In the genomic region with DNA sequence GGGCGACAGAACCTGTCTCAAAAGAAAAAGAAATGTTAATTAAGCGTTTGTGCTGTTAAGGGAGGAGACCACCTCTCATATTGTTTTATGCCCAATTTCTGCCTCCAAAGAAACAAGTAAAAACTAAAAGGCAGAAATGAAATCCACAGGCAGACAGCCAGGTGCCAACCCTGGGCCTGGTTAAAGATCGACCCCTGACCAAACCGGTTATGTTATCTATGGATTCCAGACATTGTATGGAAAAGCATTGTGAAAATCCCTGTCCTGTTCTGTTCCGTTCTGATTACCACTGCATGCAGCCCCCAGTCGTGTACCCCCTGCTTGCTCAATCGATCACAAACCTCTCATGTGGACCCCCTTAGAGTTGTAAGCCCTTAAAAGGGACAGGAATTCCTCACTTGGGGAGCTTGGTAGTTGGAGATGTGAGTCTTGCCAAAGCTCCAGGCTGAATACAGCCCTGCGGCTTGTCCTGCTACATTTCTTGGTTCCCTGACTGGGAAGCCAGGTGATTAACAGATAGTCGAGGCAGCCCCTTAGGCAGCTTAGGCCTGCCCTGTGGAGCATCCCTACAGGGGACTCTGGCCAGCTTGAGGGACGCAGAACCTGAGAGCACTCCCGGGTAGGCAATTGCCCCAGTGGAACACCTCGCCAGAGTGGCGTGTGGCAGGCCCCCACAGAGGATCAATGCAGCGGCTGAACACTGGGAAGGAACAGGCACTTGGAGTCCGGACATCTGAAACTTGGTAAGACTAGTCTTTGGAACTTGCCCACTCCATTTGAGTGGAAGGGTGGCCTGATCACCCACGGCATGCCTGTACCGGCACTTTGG, we compare ENCODE assay signal across 8 cellular contexts. TPM values are rescaled to one million over a fixed set of nuclear protein-coding genes. Genes with fewer than 3 reads are reported as not detected.
DNase-seq lines count a peak whose midpoint lies in the region; ATAC-seq, FAIRE-seq and TF ChIP-seq lines count a peak whose summit lies in the region.

No MANE protein-coding gene starts in this region.

- H3K9me3 ChIP-seq in adipocyte (ENCODE audit: control insufficient read depth, low read length) (no peaks in the 10 kb centered on the region), lung (ENCODE audit: control insufficient read depth in 2 of 2, insufficient read depth in 1 of 2, low read length in 1 of 2) (no peaks in the 10 kb centered on the region), tibial artery (no peaks in the 10 kb centered on the region)

- TF ChIP-seq CTCF in lung (IDR thresholded peaks at IDR 0.05; ENCODE audit: control extremely low read depth, extremely low read depth) (no peak), tibial artery (IDR thresholded peaks at IDR 0.05) (no peak), omental fat pad (IDR thresholded peaks at IDR 0.05) (no peak)

- intact Hi-C loops in tibial artery (cut with DNase I; ENCODE audit: low total_unique reads) = loop anchor here (10.0 kb wide), 1 partner anchor 71 kb away; a partner anchor contains a TSS

- no peak for FAIRE-seq in frontal cortex (lab: Jason Lieb, UNC)
- no peak for FAIRE-seq in GM19239 (lab: Jason Lieb, UNC)

- no peak for DNase-seq in activated T-cell treated with anti-CD3 and anti-CD28 coated beads, Interleukin-2, amount 50 U/mL, for 4 hours
- no peak for DNase-seq in activated T-cell treated with anti-CD3 and anti-CD28 coated beads, Interleukin-2, amount 50 U/mL, for 48 hours
- no peak for DNase-seq in adipocyte (ENCODE audit: low read depth)
- DNase-seq in lung (ENCODE audit: low spot score) = no peak
- DNase-seq in tibial artery = no peak
- no peak for DNase-seq in omental fat pad (ENCODE audit: low spot score)
- DNase-seq in frontal cortex (ENCODE audit: low spot score in 2 of 2) = no peak
- no peak for DNase-seq in GM19239 (ENCODE audit: insufficient read length, low spot score)

- peaks cover 3% of the 10 kb centered on the region for H3K36me3 ChIP-seq in adipocyte (ENCODE audit: control insufficient read depth, insufficient read depth, low read length, severe bottlenecking)
- H3K36me3 ChIP-seq in lung (ENCODE audit: control insufficient read depth in 2 of 2, insufficient read depth in 2 of 2, low read length in 2 of 2) = peaks cover 0 to 7% of the 10 kb centered on the region in 2 donors
- H3K36me3 ChIP-seq in tibial artery = peaks cover 6 to 16% (median 10%) of the 10 kb centered on the region in 3 donors

- H3K4me3 ChIP-seq in adipocyte (ENCODE audit: low read length) (peak overlapping the region; percentile 90), lung (no peak overlapping the region), tibial artery (peak overlapping the region; percentile 66 to 82)

- 82 to 83% methylated on average over 17 of the region's 17 CpGs for WGBS in lung, 2 donors

- peak overlapping the region; percentile 96 for H3K4me3 Mint-ChIP-seq in activated T-cell treated with anti-CD3 and anti-CD28 coated beads, Interleukin-2, amount 50 U/mL, for 4 hours

- no peaks in the 10 kb centered on the region for H3K27me3 ChIP-seq in adipocyte (replicated peaks; ENCODE audit: control insufficient read depth, insufficient read depth, low read length)
- H3K27me3 ChIP-seq in lung (ENCODE audit: control insufficient read depth, insufficient read depth) = no peaks in the 10 kb centered on the region
- H3K27me3 ChIP-seq in tibial artery = no peaks in the 10 kb centered on the region

- no peak for ATAC-seq in activated T-cell treated with anti-CD3 and anti-CD28 coated beads, Interleukin-2, amount 50 U/mL, for 4 hours
- ATAC-seq in lung (ENCODE audit: insufficient read depth, low FRiP score) (no peak), omental fat pad (ENCODE audit: low FRiP score) (no peak)

- peaks cover 14% of the 10 kb centered on the region for H3K36me3 Mint-ChIP-seq in activated T-cell treated with anti-CD3 and anti-CD28 coated beads, Interleukin-2, amount 50 U/mL, for 4 hours (ENCODE audit: insufficient read depth)

- H3K9me3 Mint-ChIP-seq in activated T-cell treated with anti-CD3 and anti-CD28 coated beads, Interleukin-2, amount 50 U/mL, for 4 hours = no peaks in the 10 kb centered on the region

- peaks cover 50% of the 10 kb centered on the region for H3K4me1 Mint-ChIP-seq in activated T-cell treated with anti-CD3 and anti-CD28 coated beads, Interleukin-2, amount 50 U/mL, for 4 hours (ENCODE audit: low read depth)

- H3K27ac ChIP-seq in lung (ENCODE audit: low read depth in 1 of 2, low read length in 1 of 2) = peak overlapping the region; percentile 44 to 47
- H3K27ac ChIP-seq in tibial artery = peak overlapping the region; percentile 76 to 77

- H3K4me1 ChIP-seq in adipocyte (ENCODE audit: control insufficient read depth, insufficient read depth, low read length) (peaks cover 8% of the 10 kb centered on the region), lung (ENCODE audit: control insufficient read depth in 2 of 2, insufficient read depth in 2 of 2, low read length in 2 of 2) (peaks cover 0 to 4% of the 10 kb centered on the region in 2 donors), tibial artery (peaks cover 0 to 31% (median 17%) of the 10 kb centered on the region in 4 donors)

- H3K27me3 Mint-ChIP-seq in activated T-cell treated with anti-CD3 and anti-CD28 coated beads, Interleukin-2, amount 50 U/mL, for 4 hours (ENCODE audit: low read depth) = no peaks in the 10 kb centered on the region

- H3K9ac ChIP-seq in adipocyte (ENCODE audit: low read length) = peak overlapping the region; percentile 90

RNA-seq across cellular contexts. Expression of a gene that starts 0.7 kb away (rescaled TPM):
- 1 to 10 TPM; 6.4 to 7.9 (median 6.6) TPM for total RNA-seq in activated T-cell treated with anti-CD3 and anti-CD28 coated beads, Interleukin-2, amount 50 U/mL, for 4 hours
- total RNA-seq in lung (10 to 100 TPM; 15.1 to 44.1 TPM), omental fat pad (10 to 100 TPM in 1 of 4 donors, 1 to 10 TPM in 3; 5.7 to 17.3 (median 8.8) TPM), frontal cortex (9.0 TPM)
- 1 to 10 TPM; 5.9 to 7.2 TPM for polyA plus RNA-seq in lung

RNA-seq across cellular contexts. Expression of a gene that starts 14.6 kb away (rescaled TPM):
- total RNA-seq in activated T-cell treated with anti-CD3 and anti-CD28 coated beads, Interleukin-2, amount 50 U/mL, for 4 hours = 10 to 100 TPM; 22.6 to 29.1 (median 27.9) TPM
- total RNA-seq in lung = 10 to 100 TPM; 15.5 to 31.7 TPM
- 1 to 10 TPM; 4.0 to 7.3 TPM for polyA plus RNA-seq in lung
- 10 to 100 TPM; 12.7 to 39.0 (median 19.0) TPM for total RNA-seq in omental fat pad
- 20.8 TPM for total RNA-seq in frontal cortex

RNA-seq across cellular contexts. Expression of a gene that starts 34.2 kb away (rescaled TPM):
- total RNA-seq in activated T-cell treated with anti-CD3 and anti-CD28 coated beads, Interleukin-2, amount 50 U/mL, for 4 hours = 10 to 100 TPM; 17.9 to 22.1 (median 20.8) TPM
- total RNA-seq in lung (10 to 100 TPM; 20.0 to 44.4 TPM), omental fat pad (10 to 100 TPM; 11.8 to 36.3 (median 19.9) TPM), frontal cortex (24.9 TPM)
- 10 to 100 TPM in 1 of 2 donors, 1 to 10 TPM in 1; 6.7 to 11.6 TPM for polyA plus RNA-seq in lung

RNA-seq across cellular contexts. Expression of a gene that starts 46.0 kb away (rescaled TPM):
- total RNA-seq in activated T-cell treated with anti-CD3 and anti-CD28 coated beads, Interleukin-2, amount 50 U/mL, for 4 hours = 10 to 100 TPM; 14.7 to 17.6 (median 15.5) TPM
- 10 to 100 TPM; 14.8 to 48.1 TPM for total RNA-seq in lung
- 1 to 10 TPM; 4.8 to 7.4 TPM for polyA plus RNA-seq in lung
- total RNA-seq in omental fat pad = 10 to 100 TPM; 14.3 to 21.1 (median 17.4) TPM
- 61.1 TPM for total RNA-seq in frontal cortex
